ENCODE assay signal across 8 cellular contexts in the genomic region with DNA sequence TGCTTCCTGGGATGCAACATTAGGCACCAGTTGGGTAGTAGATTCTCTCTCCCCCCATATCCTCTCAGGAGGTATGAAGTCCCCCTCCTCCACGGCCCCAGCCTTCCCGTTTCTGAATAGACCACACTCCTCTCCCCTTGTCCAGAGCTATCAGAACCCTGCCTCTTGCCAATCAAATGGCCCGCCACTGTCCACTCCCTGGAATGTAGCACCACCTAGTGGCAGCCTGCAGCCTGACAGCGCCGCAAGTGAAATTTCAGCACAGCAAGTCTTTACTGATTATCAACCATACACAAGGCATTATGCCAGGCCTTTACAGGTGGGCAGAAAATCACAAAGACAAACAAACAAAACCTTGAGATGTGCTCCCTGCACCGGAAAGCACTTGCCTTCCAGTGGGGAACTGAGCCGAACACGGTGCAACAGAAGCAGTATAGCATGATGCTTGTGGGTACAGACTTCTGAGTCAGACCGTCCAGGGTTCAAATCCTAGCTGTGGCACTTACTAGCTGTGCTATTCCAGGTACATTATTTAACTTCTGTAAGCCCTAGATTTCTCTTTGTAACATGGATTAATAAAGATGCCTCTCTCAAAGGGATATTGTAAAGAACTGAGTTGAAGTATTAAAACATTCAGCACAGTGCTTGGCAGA.
DNase-seq lines count a peak whose midpoint lies in the region; ATAC-seq and TF ChIP-seq lines count a peak whose summit lies in the region.

No MANE protein-coding gene starts in this region.

- no peaks in the 10 kb centered on the region; the same call in 1 of the 2 replicates for H4K20me1 ChIP-seq in DOHH2 (ENCODE audit: control insufficient read depth, insufficient read depth, low read depth, low read length)

- H3K4me1 ChIP-seq in DOHH2 (ENCODE audit: control insufficient read depth, low read length), result no peaks in the 10 kb centered on the region
- H3K4me1 ChIP-seq in NT2/D1 (ENCODE audit: insufficient read depth, insufficient read length), result no peaks in the 10 kb centered on the region
- H3K4me1 ChIP-seq in parathyroid adenoma, result no peaks in the 10 kb centered on the region

- TF ChIP-seq CTCF in DOHH2 (IDR thresholded peaks at IDR 0.05; ENCODE audit: low read depth, low read length, poor library complexity, severe bottlenecking), result peak; percentile 98
- TF ChIP-seq CTCF in parathyroid adenoma (IDR thresholded peaks at IDR 0.05), result peak; percentile 94
- no peak for TF ChIP-seq CTCF in omental fat pad (IDR thresholded peaks at IDR 0.05)

- no peaks in the 10 kb centered on the region; the same call in 1 of the 2 replicates for H3K27me3 ChIP-seq in DOHH2 (ENCODE audit: control insufficient read depth, low read length)
- no peaks in the 10 kb centered on the region for H3K27me3 ChIP-seq in NT2/D1 (ENCODE audit: insufficient read depth, insufficient read length)
- no peaks in the 10 kb centered on the region for H3K27me3 ChIP-seq in parathyroid adenoma (ENCODE audit: control insufficient read depth, insufficient read depth, low read length)

- no peak overlapping the region for H3K4me3 ChIP-seq in DOHH2 (ENCODE audit: low read length)
- no peak overlapping the region for H3K4me3 ChIP-seq in NT2/D1 (ENCODE audit: insufficient read length, low read depth)
- no peak overlapping the region for H3K4me3 ChIP-seq in parathyroid adenoma (ENCODE audit: low read depth, low read length)

- H3K9ac ChIP-seq in NT2/D1 (ENCODE audit: insufficient read length, low read depth) (no peak overlapping the region), parathyroid adenoma (no peak overlapping the region)

- H3F3A ChIP-seq in DOHH2 (ENCODE audit: control insufficient read depth, insufficient read depth), result no peaks in the 10 kb centered on the region

- H3K79me2 ChIP-seq in DOHH2 (ENCODE audit: control insufficient read depth, low read length), result no peaks in the 10 kb centered on the region
- H3K79me2 ChIP-seq in parathyroid adenoma, result no peaks in the 10 kb centered on the region

- no peaks in the 10 kb centered on the region for H3K36me3 ChIP-seq in DOHH2 (ENCODE audit: control insufficient read depth, low read length)
- no peaks in the 10 kb centered on the region for H3K36me3 ChIP-seq in NT2/D1 (ENCODE audit: insufficient read depth, insufficient read length, low read length)
- no peaks in the 10 kb centered on the region for H3K36me3 ChIP-seq in parathyroid adenoma (ENCODE audit: control insufficient read depth, insufficient read depth, low read length)

- H3K9me3 ChIP-seq in DOHH2 (ENCODE audit: control insufficient read depth, insufficient read depth, low read length) (no peaks in the 10 kb centered on the region), NT2/D1 (ENCODE audit: insufficient read depth, low read length) (peaks cover 18% of the 10 kb centered on the region), parathyroid adenoma (ENCODE audit: control insufficient read depth, low read length) (no peaks in the 10 kb centered on the region)

- H3K4me2 ChIP-seq in DOHH2 (ENCODE audit: low read length), result no peak overlapping the region
- no peak overlapping the region for H3K4me2 ChIP-seq in parathyroid adenoma (ENCODE audit: low read length)

- no peaks in the 10 kb centered on the region for H3K9me2 ChIP-seq in DOHH2 (replicated peaks; ENCODE audit: control insufficient read depth, low read length)

- H2AFZ ChIP-seq in parathyroid adenoma, result no peak overlapping the region

- peak; percentile 47 for DNase-seq in NT2/D1 (ENCODE audit: low read depth, low spot score)
- peak; percentile 74 to 75 for DNase-seq in activated T-cell treated with anti-CD3 and anti-CD28 coated beads, Interleukin-2, amount 50 U/mL, for 48 hours
- DNase-seq in foreskin melanocyte, result peak; percentile 29
- no peak for DNase-seq in omental fat pad (ENCODE audit: low spot score)
- DNase-seq in GF-D8 (lab: John Stamatoyannopoulos, UW), result no peak

- peak; percentile 49 for ATAC-seq in HG03432 (IDR thresholded peaks at IDR 0.05; ENCODE audit: unreplicated experiment)
- no peak for ATAC-seq in omental fat pad (ENCODE audit: low FRiP score)

- H3K27ac ChIP-seq in DOHH2 (ENCODE audit: low read depth, low read length), result no peak overlapping the region
- no peak overlapping the region for H3K27ac ChIP-seq in parathyroid adenoma

Comparison
In these comparisons a context has a peak if more than half of its experiments do, and no peak if none do; other contexts are left out.
1. CTCF ChIP-seq: peak in DOHH2 (single experiment) and parathyroid adenoma (single experiment); none in omental fat pad (0 of 3).
2. DNase-seq: peak in NT2/D1 (single experiment), activated T-cell treated with anti-CD3 and anti-CD28 coated beads, Interleukin-2, amount 50 U/mL, for 48 hours (2 of 2) and foreskin melanocyte (single experiment); none in omental fat pad (single experiment) and GF-D8 (single experiment).